Comparison of ENCODE assay signal across 1 cellular context in genomic region chr21:33510826-33511225, GRCh38.
A peak's percentile ranks its signal among the peaks of the same experiment; 100 is the strongest.
TF ChIP-seq lines count a peak whose summit lies in the region.

No MANE protein-coding gene starts in this region.

TF ChIP-seq in K562, 482 proteins besides CTCF, POLR2A, EP300 and RAD21 (continues in another document):
- TF ChIP-seq SOX6 (IDR thresholded peaks at IDR 0.05) (peak; percentile 61), CREM (IDR thresholded peaks at IDR 0.05; ENCODE audit: low read depth) (peak; percentile 48; the same call in 1 of the 2 replicates), ZNF239 (CRISPR knock-in tag; IDR thresholded peaks at IDR 0.05) (peak; percentile 86), CBFA2T3 (IDR thresholded peaks at IDR 0.05) (peak; percentile 86), MAFF (IDR thresholded peaks at IDR 0.05; ENCODE audit: low read length) (no peak), ZBTB9 (CRISPR knock-in tag; IDR thresholded peaks at IDR 0.05) (0 out of 2 replicates have a peak, but pooled peaks have one; percentile 31), FOXA3 (CRISPR knock-in tag; conservative IDR thresholded peaks at IDR 0.05 in 1 of 2, IDR thresholded peaks at IDR 0.05 in 1 of 2) (peak in 1 of 2 experiments; percentile 18; a peak in 1 of 4 replicates), SRF (CRISPR knock-in tag; IDR thresholded peaks at IDR 0.05) (no peak), MTA2 (IDR thresholded peaks at IDR 0.05; ENCODE audit: low read depth) (peak; percentile 71), ARID3A (IDR thresholded peaks at IDR 0.05; ENCODE audit: borderline replicate concordance, low read depth, low read length) (0 out of 2 replicates have a peak, but pooled peaks have one; percentile 29), NFIC (IDR thresholded peaks at IDR 0.05) (peak; percentile 26; the same call in 1 of the 2 replicates), HDAC2 (IDR thresholded peaks at IDR 0.05) (peak; percentile 44; the same call in 1 of the 2 replicates), MYC (IDR thresholded peaks at IDR 0.05; ENCODE audit: low read depth, low read length) (peak; percentile 46; the same call in 1 of the 2 replicates), MYC (CRISPR knock-in tag; IDR thresholded peaks at IDR 0.05; ENCODE audit: borderline replicate concordance, low read depth) (no peak), FOXJ2 (tag; IDR thresholded peaks at IDR 0.05) (peak; percentile 78; the same call in 1 of the 2 replicates), JUND (IDR thresholded peaks at IDR 0.05; ENCODE audit: borderline replicate concordance, low read depth, low read length) (peak; percentile 24; the same call in 1 of the 2 replicates), JUND (tag; IDR thresholded peaks at IDR 0.05; ENCODE audit: borderline replicate concordance, low read depth, low read length) (peak; percentile 30; the same call in 1 of the 3 replicates), CBFA2T2 (conservative IDR thresholded peaks at IDR 0.05) (peak; percentile 77), ZNF263 (CRISPR knock-in tag; IDR thresholded peaks at IDR 0.05; ENCODE audit: borderline replicate concordance) (peak; percentile 18; the same call in 1 of the 2 replicates), SMARCE1 (IDR thresholded peaks at IDR 0.05) (no peak), CBX1 (IDR thresholded peaks at IDR 0.05; ENCODE audit: low read depth) (no peak), SMARCA4 (IDR thresholded peaks at IDR 0.05) (peak; percentile 39; the same call in 1 of the 2 replicates), RFX1 (IDR thresholded peaks at IDR 0.05) (peak; percentile 93), PKNOX1 (IDR thresholded peaks at IDR 0.05) (peak; percentile 93), ETS2 (tag; IDR thresholded peaks at IDR 0.05; ENCODE audit: borderline replicate concordance, poor library complexity, severe bottlenecking) (no peak), RCOR1 (IDR thresholded peaks at IDR 0.05; ENCODE audit: borderline replicate concordance in 1 of 2, low read depth in 2 of 2, low read length in 2 of 2) (peak in 1 of 2 experiments; percentile 44; a peak in 1 of 4 replicates), TFAP4 (CRISPR knock-in tag; IDR thresholded peaks at IDR 0.05; ENCODE audit: borderline replicate concordance) (peak; percentile 42), HBP1 (CRISPR knock-in tag; IDR thresholded peaks at IDR 0.05) (0 out of 2 replicates have a peak, but pooled peaks have one; percentile 17), NCOA1 (IDR thresholded peaks at IDR 0.05; ENCODE audit: low read depth) (no peak), NCOR1 (IDR thresholded peaks at IDR 0.05) (peak; percentile 82), TEAD4 (IDR thresholded peaks at IDR 0.05; ENCODE audit: low read length) (peak; percentile 82), TEAD4 (CRISPR knock-in tag; IDR thresholded peaks at IDR 0.05; ENCODE audit: borderline replicate concordance) (no peak), PBX2 (CRISPR knock-in tag; IDR thresholded peaks at IDR 0.05; ENCODE audit: low read depth) (peak; percentile 53), PBX2 (tag; conservative IDR thresholded peaks at IDR 0.05; ENCODE audit: low read depth) (no peak; the same call in 1 of the 2 replicates), NFATC3 (IDR thresholded peaks at IDR 0.05) (no peak), MAZ (CRISPR knock-in tag; conservative IDR thresholded peaks at IDR 0.05 in 1 of 2, IDR thresholded peaks at IDR 0.05 in 1 of 2) (0 out of 4 replicates have a peak, but pooled peaks of 1 of the 2 experiments have one; percentile 28), KLF16 (IDR thresholded peaks at IDR 0.05) (peak; percentile 51; the same call in 1 of the 2 replicates), SMC3 (conservative IDR thresholded peaks at IDR 0.05; ENCODE audit: insufficient read depth, low read depth, low read length) (no peak), GABPB2 (CRISPR knock-in tag; conservative IDR thresholded peaks at IDR 0.05) (0 out of 2 replicates have a peak, but pooled peaks have one; percentile 42), CTBP1 (IDR thresholded peaks at IDR 0.05; ENCODE audit: borderline replicate concordance) (peak; percentile 52; the same call in 1 of the 2 replicates), ARID1B (IDR thresholded peaks at IDR 0.05) (peak; percentile 86), POLR2AphosphoS5 (IDR thresholded peaks at IDR 0.05; ENCODE audit: control insufficient read depth, insufficient read depth, low read depth, low read length) (peak; percentile 56; the same call in 1 of the 2 replicates), MEIS2 (IDR thresholded peaks at IDR 0.05; ENCODE audit: partially characterized antibody) (peak; percentile 44), FOXK2 (conservative IDR thresholded peaks at IDR 0.05 in 1 of 2, IDR thresholded peaks at IDR 0.05 in 1 of 2; ENCODE audit: low read depth in 2 of 2) (peak in 1 of 2 experiments; percentile 60; a peak in 1 of 4 replicates), GATA2 (CRISPR knock-in tag; IDR thresholded peaks at IDR 0.05) (peak; percentile 59; the same call in 1 of the 2 replicates), TCF3 (CRISPR knock-in tag; IDR thresholded peaks at IDR 0.05) (peak; percentile 92), ZSCAN32 (CRISPR knock-in tag; IDR thresholded peaks at IDR 0.05) (no peak), MNT (conservative IDR thresholded peaks at IDR 0.05) (peak; percentile 68 to 84), NR2F6 (CRISPR knock-in tag; IDR thresholded peaks at IDR 0.05) (no peak), SAP30 (IDR thresholded peaks at IDR 0.05; ENCODE audit: borderline replicate concordance, insufficient read depth, low read depth, low read length, poor library complexity, severe bottlenecking) (peak; percentile 30), MXI1 (IDR thresholded peaks at IDR 0.05; ENCODE audit: low read depth, low read length) (peak; percentile 59; the same call in 1 of the 2 replicates), KLF13 (tag; IDR thresholded peaks at IDR 0.05; ENCODE audit: borderline replicate concordance, low read depth) (no peak), TRIM24 (IDR thresholded peaks at IDR 0.05) (0 out of 4 replicates have a peak, but pooled peaks of 1 of the 2 experiments have one; percentile 46), BHLHE40 (IDR thresholded peaks at IDR 0.05; ENCODE audit: low read length) (peak; percentile 59; the same call in 1 of the 2 replicates), DPF2 (IDR thresholded peaks at IDR 0.05) (peak; percentile 56; the same call in 1 of the 2 replicates), TAL1 (IDR thresholded peaks at IDR 0.05) (peak; percentile 80), MYNN (IDR thresholded peaks at IDR 0.05) (peak; percentile 40; the same call in 1 of the 2 replicates), MYNN (CRISPR knock-in tag; IDR thresholded peaks at IDR 0.05) (no peak)
